ENCODE assay signal across 14 cellular contexts in the genomic region with DNA sequence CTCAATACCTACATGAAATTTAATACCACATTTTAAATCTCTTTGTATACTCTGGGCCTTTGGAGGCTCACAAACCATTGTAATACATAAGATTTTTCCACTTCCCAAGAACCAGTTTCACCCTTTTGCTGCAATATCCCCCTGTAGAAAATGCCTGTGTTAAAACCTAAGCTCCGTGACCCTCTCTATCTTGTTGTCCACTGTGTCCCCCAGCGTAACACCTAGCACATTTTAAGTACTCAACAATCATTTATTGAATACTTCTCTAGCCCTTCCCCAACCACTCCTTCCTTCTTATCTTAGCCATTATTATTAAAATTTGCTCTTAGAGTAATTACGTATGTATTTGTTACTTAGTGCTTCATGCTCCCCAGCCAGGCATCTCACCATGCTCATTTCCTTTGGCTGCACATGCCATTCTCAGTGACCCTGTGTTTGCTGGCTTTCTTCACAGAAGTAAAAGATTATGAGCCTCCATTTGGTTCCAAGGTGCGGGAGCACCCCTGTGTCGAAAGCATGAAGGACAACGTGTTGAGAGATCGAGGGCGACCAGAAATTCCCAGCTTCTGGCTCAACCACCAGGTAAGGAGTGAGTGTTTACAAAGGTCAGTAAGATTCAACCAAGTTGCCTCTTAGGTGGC.
DNase-seq lines count a peak whose midpoint lies in the region; ATAC-seq and TF ChIP-seq lines count a peak whose summit lies in the region.
"Had no signal": no experiment of that assay in that cellular context is flagged by ENCODE, and none has a peak within 500 bp of the region (broad histone marks: within the 10 kb centered on the region; RNA-seq: fewer than 3 reads in every experiment).

No MANE protein-coding gene starts in this region.

- H4K20me1 ChIP-seq in SK-N-SH (ENCODE audit: insufficient read depth), result no peaks in the 10 kb centered on the region

- CTCF ChIA-PET in SK-N-SH (lab: Yijun Ruan, JAX), result interaction anchor here (1.0 to 3.0 kb wide), 3 partner anchors 33 to 645 kb away, joined by 3 to 11 read pairs (median 6); no protein-coding TSS in a partner anchor

- H3K4me2 ChIP-seq in SK-N-SH, result peak overlapping the region; percentile 65

- peaks cover 33 to 62% of the 10 kb centered on the region in 2 experiments for H3K4me1 ChIP-seq in SK-N-SH (ENCODE audit: control insufficient read depth in 1 of 2, insufficient read depth in 2 of 2, low read depth in 1 of 2, low read length in 1 of 2)
- H3K4me1 ChIP-seq in left lung, result peaks cover 34 to 92% of the 10 kb centered on the region in 2 donors
- H3K4me1 ChIP-seq: SJCRH30 had no signal

- 88% methylated on average over 8 of the region's 8 CpGs for WGBS in SK-N-SH (ENCODE audit: low lambda C conversion rate)

- no peak overlapping the region for H2AFZ ChIP-seq in SK-N-SH (ENCODE audit: low read depth)

- POLR2A ChIA-PET in SK-N-SH (lab: Yijun Ruan, JAX), result no interaction called here

- TF ChIP-seq CTCF in SK-N-SH (IDR thresholded peaks at IDR 0.05) (no peak), VCaP (conservative IDR thresholded peaks at IDR 0.05) (no peak), left lung (IDR thresholded peaks at IDR 0.05) (no peak)

- H3K9me2 ChIP-seq in SK-N-SH, result no peaks in the 10 kb centered on the region

- TF ChIP-seq RAD21 in SK-N-SH (IDR thresholded peaks at IDR 0.05; ENCODE audit: low read length), result no peak

- no peaks in the 10 kb centered on the region for H3K27me3 Mint-ChIP-seq in stimulated activated memory B cell treated with anti-CD40 and anti-IgM and Interleukin-4, amounts not matched to agents 10 μg/mL and 1 μg/mL and 100 μg/mL, for 72 hours

- H3K4me3 ChIP-seq in SK-N-SH (ENCODE audit: low read depth in 2 of 2, low read length in 1 of 2) (no peak overlapping the region), left lung (no peak overlapping the region)
- H3K4me3 ChIP-seq: cardiac muscle cell, lung, SJCRH30 had no signal

- intact Hi-C loops in left lung (cut with DNase I), result no loop called here

- no peak overlapping the region for H3K9ac ChIP-seq in SK-N-SH

- H3K79me2 ChIP-seq in SK-N-SH (ENCODE audit: insufficient read depth), result peaks cover 63% of the 10 kb centered on the region

- H3K9me3 ChIP-seq in SK-N-SH, result no peaks in the 10 kb centered on the region
- H3K9me3 ChIP-seq in left lung, result no peaks in the 10 kb centered on the region
- H3K9me3 ChIP-seq: SJCRH30 had no signal

- H3K27ac ChIP-seq in SK-N-SH (ENCODE audit: low read depth in 2 of 2, low read length in 1 of 2) (peak overlapping the region; percentile 80 to 96), VCaP (peak overlapping the region; percentile 82), left lung (peak overlapping the region; percentile 68 to 73)
- H3K27ac ChIP-seq: cardiac muscle cell, SJCRH30 had no signal

- H3K27me3 ChIP-seq in SK-N-SH (ENCODE audit: insufficient read depth) (no peaks in the 10 kb centered on the region), left lung (no peaks in the 10 kb centered on the region)
- H3K27me3 ChIP-seq: cardiac muscle cell, SJCRH30 had no signal

- peaks cover 30% of the 10 kb centered on the region for H3F3A ChIP-seq in SK-N-SH (replicated peaks; ENCODE audit: insufficient read depth)

- DNase-seq in SK-N-SH, result no peak
- DNase-seq in left lung, result no peak
- no peak for DNase-seq in activated CD4-positive, alpha-beta T cell treated with anti-CD3 and anti-CD28 coated beads, Interleukin-2, amount 50 U/mL, for 4 hours
- DNase-seq: KG1; NCI-H2227 treated with DMSO at 0.1 percent for 48 hours; SJCRH30; stimulated activated CD4-positive, alpha-beta T cell treated with anti-CD3 and anti-CD28 coated beads, Interleukin-12 subunit alpha, Interleukin-12 subunit beta, amount 100 ng/mL, for 4 hours had no signal

- TF ChIP-seq EP300 in SK-N-SH (IDR thresholded peaks at IDR 0.05; ENCODE audit: borderline replicate concordance in 1 of 2, low read depth in 1 of 2, low read length in 1 of 2), result no peak

- H3K36me3 ChIP-seq in SK-N-SH (replicated peaks in 1 of 2; ENCODE audit: control insufficient read depth in 1 of 2, insufficient read depth in 2 of 2, low read length in 1 of 2), result peaks cover 18 to 59% of the 10 kb centered on the region in 2 experiments
- H3K36me3 ChIP-seq in left lung, result peaks cover 0 to 71% of the 10 kb centered on the region in 2 donors
- H3K36me3 ChIP-seq: cardiac muscle cell had no signal

- H3K4me3 Mint-ChIP-seq in stimulated activated memory B cell treated with anti-CD40 and anti-IgM and Interleukin-4, amounts not matched to agents 10 μg/mL and 1 μg/mL and 100 μg/mL, for 72 hours, result no peak overlapping the region

- peaks cover 63% of the 10 kb centered on the region for H3K4me1 Mint-ChIP-seq in stimulated activated memory B cell treated with anti-CD40 and anti-IgM and Interleukin-4, amounts not matched to agents 10 μg/mL and 1 μg/mL and 100 μg/mL, for 72 hours

- ATAC-seq in SK-N-SH treated with all-trans-retinoic acid at 6 μM for 48 hours, result no peak
- ATAC-seq in left lung, result no peak
- no peak for ATAC-seq in stimulated activated memory B cell treated with anti-CD40 and anti-IgM and Interleukin-4, amounts not matched to agents 10 μg/mL and 1 μg/mL and 100 μg/mL, for 72 hours
- no peak for ATAC-seq in GM21723 (IDR thresholded peaks at IDR 0.05; ENCODE audit: unreplicated experiment)
- ATAC-seq in GM19324 (IDR thresholded peaks at IDR 0.05; ENCODE audit: low FRiP score, unreplicated experiment), result no peak

- no peaks in the 10 kb centered on the region for H3K9me3 Mint-ChIP-seq in stimulated activated memory B cell treated with anti-CD40 and anti-IgM and Interleukin-4, amounts not matched to agents 10 μg/mL and 1 μg/mL and 100 μg/mL, for 72 hours

- H3K36me3 Mint-ChIP-seq in stimulated activated memory B cell treated with anti-CD40 and anti-IgM and Interleukin-4, amounts not matched to agents 10 μg/mL and 1 μg/mL and 100 μg/mL, for 72 hours, result peaks cover 79% of the 10 kb centered on the region

- peak overlapping the region; percentile 89 for H3K27ac Mint-ChIP-seq in stimulated activated memory B cell treated with anti-CD40 and anti-IgM and Interleukin-4, amounts not matched to agents 10 μg/mL and 1 μg/mL and 100 μg/mL, for 72 hours

TF ChIP-seq in SK-N-SH, 30 proteins besides CTCF, POLR2A, EP300 and RAD21:
- TF ChIP-seq CHD2 (IDR thresholded peaks at IDR 0.05; ENCODE audit: low read length, partially characterized antibody) (no peak), FOXM1 (IDR thresholded peaks at IDR 0.05; ENCODE audit: low read depth) (no peak), GATA2 (CRISPR knock-in tag; IDR thresholded peaks at IDR 0.05) (no peak), RCOR1 (IDR thresholded peaks at IDR 0.05; ENCODE audit: low read length) (no peak), TCF12 (IDR thresholded peaks at IDR 0.05) (no peak)
- TF ChIP-seq, protein P1, sequence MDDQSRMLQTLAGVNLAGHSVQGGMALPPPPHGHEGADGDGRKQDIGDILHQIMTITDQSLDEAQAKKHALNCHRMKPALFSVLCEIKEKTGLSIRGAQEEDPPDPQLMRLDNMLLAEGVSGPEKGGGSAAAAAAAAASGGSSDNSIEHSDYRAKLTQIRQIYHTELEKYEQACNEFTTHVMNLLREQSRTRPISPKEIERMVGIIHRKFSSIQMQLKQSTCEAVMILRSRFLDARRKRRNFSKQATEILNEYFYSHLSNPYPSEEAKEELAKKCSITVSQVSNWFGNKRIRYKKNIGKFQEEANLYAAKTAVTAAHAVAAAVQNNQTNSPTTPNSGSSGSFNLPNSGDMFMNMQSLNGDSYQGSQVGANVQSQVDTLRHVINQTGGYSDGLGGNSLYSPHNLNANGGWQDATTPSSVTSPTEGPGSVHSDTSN (IDR thresholded peaks at IDR 0.05), result no peak

TF ChIP-seq in SK-N-SH treated with all-trans-retinoic acid at 6 μM for 48 hours, 23 proteins besides CTCF, POLR2A, EP300 and RAD21:
- TF ChIP-seq, protein P2, sequence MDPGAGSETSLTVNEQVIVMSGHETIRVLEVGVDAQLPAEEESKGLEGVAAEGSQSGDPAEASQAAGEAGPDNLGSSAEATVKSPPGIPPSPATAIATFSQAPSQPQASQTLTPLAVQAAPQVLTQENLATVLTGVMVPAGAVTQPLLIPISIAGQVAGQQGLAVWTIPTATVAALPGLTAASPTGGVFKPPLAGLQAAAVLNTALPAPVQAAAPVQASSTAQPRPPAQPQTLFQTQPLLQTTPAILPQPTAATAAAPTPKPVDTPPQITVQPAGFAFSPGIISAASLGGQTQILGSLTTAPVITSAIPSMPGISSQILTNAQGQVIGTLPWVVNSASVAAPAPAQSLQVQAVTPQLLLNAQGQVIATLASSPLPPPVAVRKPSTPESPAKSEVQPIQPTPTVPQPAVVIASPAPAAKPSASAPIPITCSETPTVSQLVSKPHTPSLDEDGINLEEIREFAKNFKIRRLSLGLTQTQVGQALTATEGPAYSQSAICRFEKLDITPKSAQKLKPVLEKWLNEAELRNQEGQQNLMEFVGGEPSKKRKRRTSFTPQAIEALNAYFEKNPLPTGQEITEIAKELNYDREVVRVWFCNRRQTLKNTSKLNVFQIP (CRISPR knock-in tag; IDR thresholded peaks at IDR 0.05; ENCODE audit: borderline replicate concordance, low read depth), result no peak
